ENCODE assay signal across 13 cellular contexts in genomic region chr7:27189560-27190283, GRCh38. TPM values are rescaled to one million over a fixed set of nuclear protein-coding genes. Genes with fewer than 3 reads are reported as not detected.
DNase-seq lines count a peak whose midpoint lies in the region.
"Had no signal": no experiment of that assay in that cellular context is flagged by ENCODE, and none has a peak within 500 bp of the region (broad histone marks: within the 10 kb centered on the region; RNA-seq: fewer than 3 reads in every experiment).

No MANE protein-coding gene starts in this region.

- H3K36me3 ChIP-seq in iPS-15b (ENCODE audit: control insufficient read depth, insufficient read depth, low read length) (no peaks in the 10 kb centered on the region), skeletal muscle satellite cell (ENCODE audit: insufficient read depth, low read length) (no peaks in the 10 kb centered on the region)

- H3K4me2 ChIP-seq in skeletal muscle satellite cell (ENCODE audit: low read length), result peak overlapping the region; percentile 98

- peak; percentile 41 for DNase-seq in EL
- peak; percentile 80 to 89 for DNase-seq in NCI-H524 (lab: John Stamatoyannopoulos, UW)
- no peak for DNase-seq in NCI-H146 (lab: John Stamatoyannopoulos, UW)
- DNase-seq in AG08396 (ENCODE audit: low spot score), result no peak
- DNase-seq in NCI-H510A (lab: John Stamatoyannopoulos, UW), result no peak
- DNase-seq in cerebellar nuclear complex (lab: John Stamatoyannopoulos, UW), result no peak
- DNase-seq: left cardiac atrium, NCI-H1417 treated with DMSO at 0.1 percent for 48 hours had no signal

- H3K4me1 ChIP-seq in iPS-15b (ENCODE audit: control insufficient read depth, insufficient read depth, low read length) (peaks cover 8% of the 10 kb centered on the region), skeletal muscle satellite cell (ENCODE audit: control insufficient read depth, insufficient read depth, low read length) (peaks cover 82% of the 10 kb centered on the region)
- H3K4me1 ChIP-seq: parathyroid adenoma had no signal

- H3K4me3 ChIP-seq in iPS-15b (ENCODE audit: low read depth, low read length), result peak overlapping the region; percentile 26
- H3K4me3 ChIP-seq in skeletal muscle satellite cell (ENCODE audit: low read length), result peak overlapping the region; percentile 83

- H3K9me3 ChIP-seq in iPS-15b (ENCODE audit: control insufficient read depth, insufficient read depth, low read length) (no peaks in the 10 kb centered on the region), skeletal muscle satellite cell (replicated peaks; ENCODE audit: low read length) (no peaks in the 10 kb centered on the region)

- H3K9ac ChIP-seq in iPS-15b (ENCODE audit: low read depth, low read length) (no peak overlapping the region), skeletal muscle satellite cell (ENCODE audit: low read depth, low read length) (peak overlapping the region; percentile 89)
- H3K9ac ChIP-seq: parathyroid adenoma had no signal

- H3K27me3 ChIP-seq in iPS-15b (ENCODE audit: control insufficient read depth, insufficient read depth, low read length) (peaks cover 100% of the 10 kb centered on the region), skeletal muscle satellite cell (ENCODE audit: control insufficient read depth, insufficient read depth, low read length) (no peaks in the 10 kb centered on the region)

RNA-seq across cellular contexts. Expression of gene HOXA11, which starts 4.7 kb away (rescaled TPM):
- total RNA-seq in skeletal muscle satellite cell (2012; rRNA removed), result 3.3 and 3.8 TPM in 2 replicates
- total RNA-seq: cerebellum; left cardiac atrium; T-helper 1 cell treated with Interleukin-12 subunit alpha and Interleukin-12 subunit beta and Interleukin-4 antibody, amounts not matched to agents 30 ng/mL and 1 ng/mL, for 36 hours had no signal

RNA-seq across cellular contexts. Expression of gene HOXA13, which starts 10.2 kb away (rescaled TPM):
- total RNA-seq in skeletal muscle satellite cell (2012; rRNA removed), result 0.22 TPM in 1 of 2 replicates, not detected in the other
- total RNA-seq: cerebellum; left cardiac atrium; T-helper 1 cell treated with Interleukin-12 subunit alpha and Interleukin-12 subunit beta and Interleukin-4 antibody, amounts not matched to agents 30 ng/mL and 1 ng/mL, for 36 hours had no signal

RNA-seq across cellular contexts. Expression of gene HOXA10, which starts 15.6 kb away (rescaled TPM):
- 8.5 and 9.4 TPM in 2 replicates for total RNA-seq in skeletal muscle satellite cell (2012; rRNA removed)
- total RNA-seq: cerebellum; T-helper 1 cell treated with Interleukin-12 subunit alpha and Interleukin-12 subunit beta and Interleukin-4 antibody, amounts not matched to agents 30 ng/mL and 1 ng/mL, for 36 hours had no signal

RNA-seq across cellular contexts. Expression of gene HOXA9, which starts 24.4 kb away (rescaled TPM):
- 14.6 and 20.3 TPM in 2 replicates for total RNA-seq in skeletal muscle satellite cell (2012; rRNA removed)
- total RNA-seq: cerebellum; left cardiac atrium; T-helper 1 cell treated with Interleukin-12 subunit alpha and Interleukin-12 subunit beta and Interleukin-4 antibody, amounts not matched to agents 30 ng/mL and 1 ng/mL, for 36 hours had no signal

RNA-seq across cellular contexts. Expression of gene HOXA7, which starts 33.2 kb away (rescaled TPM):
- 2.0 and 2.8 TPM in 2 replicates for total RNA-seq in skeletal muscle satellite cell (2012; rRNA removed)
- total RNA-seq: cerebellum; T-helper 1 cell treated with Interleukin-12 subunit alpha and Interleukin-12 subunit beta and Interleukin-4 antibody, amounts not matched to agents 30 ng/mL and 1 ng/mL, for 36 hours had no signal

Comparison
In these comparisons a context has a peak if more than half of its experiments do, and no peak if none do; other contexts are left out.
1. DNase-seq: peak in EL (single experiment) and NCI-H524 (2 of 2); none in NCI-H146 (single experiment), AG08396 (single experiment), NCI-H510A (single experiment) and cerebellar nuclear complex (0 of 2).